8 cellular contexts compared by ENCODE assay signal in genomic region chr1:34985063-34985770, GRCh38. TPM values are rescaled to one million over a fixed set of nuclear protein-coding genes. Genes with fewer than 3 reads are reported as not detected.
A peak's percentile ranks its signal among the peaks of the same experiment; 100 is the strongest.
DNase-seq lines count a peak whose midpoint lies in the region; ATAC-seq and TF ChIP-seq lines count a peak whose summit lies in the region.

Gene TMEM35B (minus strand): TSS chr1:34985347. CDS start chr1:34985305, 42 bp downstream.

- H3K36me3 Mint-ChIP-seq in mesothelial cell of epicardium: peaks cover 7% of the 10 kb centered on the region

- CTCF ChIA-PET in A673 (lab: Charles Lee): no interaction called here

- peak within 1 kb of the TSS; percentile 79 for H3K4me3 ChIP-seq in A673 (ENCODE audit: low read depth, low read length, poor library complexity, severe bottlenecking)

- peaks cover 15% of the 10 kb centered on the region for H3K4me1 Mint-ChIP-seq in mesothelial cell of epicardium

- no peaks in the 10 kb centered on the region for H3K9me3 ChIP-seq in A673 (ENCODE audit: low read depth, low read length, poor library complexity, severe bottlenecking)

- H3K9me3 Mint-ChIP-seq in mesothelial cell of epicardium: no peaks in the 10 kb centered on the region

- TF ChIP-seq CTCF in A673 (conservative IDR thresholded peaks at IDR 0.05; ENCODE audit: low read depth, low read length) (no peak), mesothelial cell of epicardium (IDR thresholded peaks at IDR 0.05; ENCODE audit: unreplicated experiment) (no peak)

- BruUV-seq in A673 (replicated peaks; lab: Mats Ljungman, UMichigan): no TSS peak

- peaks cover 13% of the 10 kb centered on the region for H3K4me1 ChIP-seq in A673 (ENCODE audit: insufficient read depth, low read length, poor library complexity, severe bottlenecking)

- H3K27me3 ChIP-seq in A673 (replicated peaks; ENCODE audit: insufficient read depth, low read depth, low read length, poor library complexity): no peaks in the 10 kb centered on the region

- H3K4me3 Mint-ChIP-seq in mesothelial cell of epicardium: peak within 1 kb of the TSS; percentile 95

- peak within 1 kb of the TSS; percentile 92 for H3K27ac ChIP-seq in A673 (ENCODE audit: low read depth, low read length, poor library complexity, severe bottlenecking)

- POLR2A ChIA-PET in A673 (lab: Charles Lee; ENCODE audit: low non-redundant PET): interaction anchor here (0.5 to 0.9 kb wide), 4 partner anchors 12 to 1892 kb away, joined by 3 to 5 read pairs (median 4); no protein-coding TSS in a partner anchor

- peak within 1 kb of the TSS; percentile 88 for H3K27ac Mint-ChIP-seq in mesothelial cell of epicardium

- no peaks in the 10 kb centered on the region for H3K27me3 Mint-ChIP-seq in mesothelial cell of epicardium (ENCODE audit: low read depth)

- intact Hi-C loops in A673 (cut with micrococcal nuclease; ENCODE audit: unreplicated experiment): loop anchor here (5.0 kb wide), 1 partner anchor 47 kb away; the partner anchor contains the start of gene ZMYM6

- ATAC-seq in GM18511 (IDR thresholded peaks at IDR 0.05; ENCODE audit: unreplicated experiment) (peak; percentile 79), HG03025 (IDR thresholded peaks at IDR 0.05; ENCODE audit: low FRiP score, unreplicated experiment) (peak; percentile 74)

- in situ Hi-C loops in endometrial microvascular endothelial cells (cut with HindIII; ENCODE audit: inconsistent ontology term, low pct_unique_long_range_greater_than_20kb, low sequenced_read_pairs): no loop called here

- DNase-seq in A673 (ENCODE audit: low spot score) (peak; percentile 82), NCI-H526 treated with DMSO at 0.1 percent for 48 hours (lab: John Stamatoyannopoulos, UW) (peak; percentile 22), mesothelial cell of epicardium (ENCODE audit: low spot score in 2 of 2, unreplicated experiment in 2 of 2) (peak; percentile 35 to 62)
- peak; percentile 47 for DNase-seq in activated CD8-positive, alpha-beta memory T cell treated with anti-CD3 and anti-CD28 coated beads, Interleukin-2, amount 50 U/mL, for 1 hour (ENCODE audit: extremely low read depth)
- DNase-seq in stimulated activated CD8-positive, alpha-beta memory T cell treated with anti-CD3 and anti-CD28 coated beads, Interleukin-15, amount 100 ng/mL, for 4 hours (ENCODE audit: low read depth in 2 of 2): peak; percentile 46 to 66

- no peaks in the 10 kb centered on the region for H3K36me3 ChIP-seq in A673 (ENCODE audit: insufficient read depth, low read length, poor library complexity, severe bottlenecking)

RNA-seq across cellular contexts. Expression of gene TMEM35B, which starts in this region (rescaled TPM):
- total RNA-seq in A673 (2021) (10.6 and 11.3 TPM in 2 replicates), endometrial microvascular endothelial cells (ENCODE audit: inconsistent ontology term) (60.3 TPM), mesothelial cell of epicardium (13.9 to 16.5 TPM (median 14.9 TPM) in 3 replicates)

Comparison
In these comparisons a context has a peak if more than half of its experiments do, and no peak if none do; other contexts are left out.
1. Peak in every context shown above with its lines: DNase-seq, ATAC-seq, H3K4me3 ChIP-seq and H3K27ac ChIP-seq.
2. DNase-seq: peak in every context shown above with its lines; median percentile 82 in A673; 56 in stimulated activated CD8-positive, alpha-beta memory T cell treated with anti-CD3 and anti-CD28 coated beads, Interleukin-15, amount 100 ng/mL, for 4 hours; 48 in mesothelial cell of epicardium; 47 in activated CD8-positive, alpha-beta memory T cell treated with anti-CD3 and anti-CD28 coated beads, Interleukin-2, amount 50 U/mL, for 1 hour; 22 in NCI-H526 treated with DMSO at 0.1 percent for 48 hours.